ENCODE assay signal across 24 cellular contexts in the genomic region with DNA sequence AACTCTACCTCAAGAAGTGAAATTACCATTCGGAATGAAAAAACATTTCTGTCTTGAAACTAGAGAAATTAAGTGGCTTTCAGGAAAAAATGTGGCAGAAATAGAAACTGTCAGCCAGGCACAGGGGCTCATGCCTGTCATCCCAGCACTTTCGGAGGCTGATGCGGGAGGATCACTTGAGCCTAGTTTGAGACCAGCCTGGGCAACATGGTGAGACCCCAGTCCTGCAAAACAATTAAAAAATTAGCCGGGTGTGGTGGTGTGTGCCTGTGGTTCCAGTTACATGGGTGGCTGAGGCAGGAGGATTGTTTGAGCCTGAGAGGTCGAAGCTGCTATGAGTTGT.
"Had no signal": no experiment of that assay in that cellular context is flagged by ENCODE, and none has a peak within 500 bp of the region (broad histone marks: within the 10 kb centered on the region; RNA-seq: fewer than 3 reads in every experiment).

No MANE protein-coding gene starts in this region.

- H3K4me1 ChIP-seq: left ventricle myocardium inferior, suprapubic skin, tibial nerve had no signal

- H3K4me3 Mint-ChIP-seq: activated CD4-positive, alpha-beta T cell treated with anti-CD3 and anti-CD28 coated beads, Interleukin-2, amount 10 ng/mL, durations not matched to agents 7 days and 5 days; activated CD8-positive, alpha-beta T cell treated with anti-CD3 and anti-CD28 coated beads for 36 hours; activated T-cell treated with anti-CD3 and anti-CD28 coated beads, Interleukin-2, amount 50 U/mL, for 4 hours; natural killer cell treated with Interleukin-12 subunit alpha and Interleukin-12 subunit beta and Interleukin-15 and Interleukin-18, amount 100 ng/mL, for 72 hours; stimulated activated naive B cell treated with anti-CD40 and anti-IgM and Interleukin-4, amounts not matched to agents 10 μg/mL and 1 μg/mL and 100 μg/mL, for 72 hours; T-helper 17 cell; WTC11 had no signal

- H3K4me1 Mint-ChIP-seq: stimulated activated naive B cell treated with anti-CD40 and anti-IgM and Interleukin-4, amounts not matched to agents 10 μg/mL and 1 μg/mL and 100 μg/mL, for 72 hours; T-helper 17 cell had no signal

- H3K27ac ChIP-seq: dorsolateral prefrontal cortex, gastrocnemius medialis, left ventricle myocardium inferior, skin epidermis, suprapubic skin, tibial nerve had no signal

- DNase-seq: activated CD4-positive, alpha-beta T cell treated with anti-CD3 and anti-CD28 coated beads for 1 hour; activated CD4-positive, alpha-beta T cell treated with anti-CD3 and anti-CD28 coated beads, Interleukin-2, amount 10 ng/mL, durations not matched to agents 7 days and 5 days; activated CD8-positive, alpha-beta T cell treated with anti-CD3 and anti-CD28 coated beads for 36 hours; activated naive CD4-positive, alpha-beta T cell; activated T-cell treated with anti-CD3 and anti-CD28 coated beads, Interleukin-2, amount 50 U/mL, for 4 hours; dorsolateral prefrontal cortex; effector memory CD4-positive, alpha-beta T cell; gastrocnemius medialis; glutamatergic neuron; left ventricle myocardium inferior; mucosa of descending colon; stimulated activated CD4-positive, alpha-beta T cell treated with anti-CD3 and anti-CD28 coated beads, Interleukin-4, amount 100 ng/mL, for 4 hours; stimulated activated CD8-positive, alpha-beta memory T cell treated with anti-CD3 and anti-CD28 coated beads, Interleukin-4, amount 100 ng/mL, for 48 hours; stimulated activated naive B cell treated with anti-CD40 and anti-IgM and Interleukin-4, amounts not matched to agents 10 μg/mL and 1 μg/mL and 100 μg/mL, for 72 hours; T-helper 17 cell; T1000 had no signal

- H3K27me3 ChIP-seq: dorsolateral prefrontal cortex, gastrocnemius medialis, suprapubic skin had no signal

- H3K9me3 ChIP-seq: gastrocnemius medialis, left ventricle myocardium inferior, mucosa of descending colon, suprapubic skin, tibial nerve had no signal

- H3K9me3 Mint-ChIP-seq: activated CD4-positive, alpha-beta T cell treated with anti-CD3 and anti-CD28 coated beads, Interleukin-2, amount 10 ng/mL, durations not matched to agents 7 days and 5 days; activated CD8-positive, alpha-beta T cell treated with anti-CD3 and anti-CD28 coated beads for 36 hours; activated naive CD4-positive, alpha-beta T cell treated with anti-CD3 and anti-CD28 coated beads, Interleukin-2, amount 50 U/mL, for 72 hours; activated T-cell treated with anti-CD3 and anti-CD28 coated beads, Interleukin-2, amount 50 U/mL, for 4 hours; natural killer cell treated with Interleukin-12 subunit alpha and Interleukin-12 subunit beta and Interleukin-15 and Interleukin-18, amount 100 ng/mL, for 72 hours; stimulated activated naive B cell treated with anti-CD40 and anti-IgM and Interleukin-4, amounts not matched to agents 10 μg/mL and 1 μg/mL and 100 μg/mL, for 72 hours had no signal

- H3K27me3 Mint-ChIP-seq: activated CD8-positive, alpha-beta T cell treated with anti-CD3 and anti-CD28 coated beads for 36 hours had no signal

- H3K27ac Mint-ChIP-seq: activated CD4-positive, alpha-beta T cell treated with anti-CD3 and anti-CD28 coated beads, Interleukin-2, amount 10 ng/mL, durations not matched to agents 7 days and 5 days; activated CD8-positive, alpha-beta T cell treated with anti-CD3 and anti-CD28 coated beads for 36 hours; activated naive CD4-positive, alpha-beta T cell treated with anti-CD3 and anti-CD28 coated beads, Interleukin-2, amount 50 U/mL, for 72 hours; natural killer cell treated with Interleukin-12 subunit alpha and Interleukin-12 subunit beta and Interleukin-15 and Interleukin-18, amount 100 ng/mL, for 72 hours; stimulated activated naive B cell treated with anti-CD40 and anti-IgM and Interleukin-4, amounts not matched to agents 10 μg/mL and 1 μg/mL and 100 μg/mL, for 72 hours; T-helper 17 cell had no signal

- H3K4me3 ChIP-seq: dorsolateral prefrontal cortex, gastrocnemius medialis, left ventricle myocardium inferior, lung, mucosa of descending colon, skin epidermis, suprapubic skin, tibial nerve had no signal

- H3K36me3 Mint-ChIP-seq: activated naive CD4-positive, alpha-beta T cell treated with anti-CD3 and anti-CD28 coated beads, Interleukin-2, amount 50 U/mL, for 72 hours; natural killer cell treated with Interleukin-12 subunit alpha and Interleukin-12 subunit beta and Interleukin-15 and Interleukin-18, amount 100 ng/mL, for 72 hours; stimulated activated naive B cell treated with anti-CD40 and anti-IgM and Interleukin-4, amounts not matched to agents 10 μg/mL and 1 μg/mL and 100 μg/mL, for 72 hours; WTC11 had no signal

- ATAC-seq: activated CD8-positive, alpha-beta T cell treated with anti-CD3 and anti-CD28 coated beads for 36 hours; activated T-cell treated with anti-CD3 and anti-CD28 coated beads, Interleukin-2, amount 50 U/mL, for 4 hours; gastrocnemius medialis; mucosa of descending colon; natural killer cell treated with Interleukin-12 subunit alpha and Interleukin-12 subunit beta and Interleukin-15 and Interleukin-18, amount 100 ng/mL, for 72 hours; sciatic nerve; stimulated activated naive B cell treated with anti-CD40 and anti-IgM and Interleukin-4, amounts not matched to agents 10 μg/mL and 1 μg/mL and 100 μg/mL, for 72 hours; T-helper 17 cell; WTC11 had no signal

- H3K36me3 ChIP-seq: gastrocnemius medialis, left ventricle myocardium inferior, suprapubic skin, tibial nerve had no signal
